ENCODE assay signal across 8 cellular contexts in genomic region chr3:152376351-152377183, GRCh38.
DNase-seq lines count a peak whose midpoint lies in the region; ATAC-seq, FAIRE-seq and TF ChIP-seq lines count a peak whose summit lies in the region.

No MANE protein-coding gene starts in this region.

- peak; percentile 34; the same call in 1 of the 2 replicates for TF ChIP-seq EP300 in K562 (IDR thresholded peaks at IDR 0.05; ENCODE audit: low read length)

- H3K36me3 ChIP-seq in K562 (ENCODE audit: control insufficient read depth, insufficient read depth, low read length) (peaks cover 28% of the 10 kb centered on the region; the same call in 1 of the 3 replicates), neutrophil (no peaks in the 10 kb centered on the region)

- FAIRE-seq in GM12891 (lab: Jason Lieb, UNC) (peak; percentile 88), K562 (lab: Jason Lieb, UNC) (no peak), HTR-8/SVneo (lab: Jason Lieb, UNC) (no peak)

- peaks cover 11% of the 10 kb centered on the region; the same call in 1 of the 2 replicates for H4K20me1 ChIP-seq in K562 (replicated peaks; ENCODE audit: control insufficient read depth, insufficient read depth, low read length)

- H3K27me3 Mint-ChIP-seq in IgD-negative memory B cell = no peaks in the 10 kb centered on the region

- ATAC-seq in GM21528 (IDR thresholded peaks at IDR 0.05; ENCODE audit: low FRiP score, unreplicated experiment) (peak; percentile 87), K562 (peak; percentile 65)

- no peak overlapping the region; a peak in 1 of 4 replicates for H3K9ac ChIP-seq in K562 (ENCODE audit: insufficient read depth in 1 of 2, low read depth in 2 of 2, low read length in 2 of 2)

- peaks cover 100% of the 10 kb centered on the region for H3K79me2 ChIP-seq in K562 (ENCODE audit: control insufficient read depth, insufficient read depth, low read length)

- no peaks in the 10 kb centered on the region for H3K9me3 ChIP-seq in K562 (replicated peaks; ENCODE audit: control insufficient read depth, insufficient read depth, low read depth, low read length)
- no peaks in the 10 kb centered on the region for H3K9me3 ChIP-seq in neutrophil

- H3K9me3 Mint-ChIP-seq in IgD-negative memory B cell = peaks cover 0 to 3% (median 0%) of the 10 kb centered on the region in 3 donors

- TF ChIP-seq RAD21 in K562 (CRISPR knock-in tag; conservative IDR thresholded peaks at IDR 0.05 in 1 of 2, IDR thresholded peaks at IDR 0.05 in 1 of 2) = no peak; a peak in 1 of 4 replicates

- H3K27me3 ChIP-seq in K562 (ENCODE audit: control insufficient read depth in 2 of 2, insufficient read depth in 2 of 2, low read length in 2 of 2) (no peaks in the 10 kb centered on the region), neutrophil (no peaks in the 10 kb centered on the region)

- H3K4me1 ChIP-seq in K562 (replicated peaks in 1 of 2; ENCODE audit: control insufficient read depth in 2 of 2, insufficient read depth in 2 of 2, low read length in 2 of 2) = peaks cover 3 to 5% of the 10 kb centered on the region in 2 experiments
- peaks cover 75 to 77% of the 10 kb centered on the region in 2 experiments for H3K4me1 ChIP-seq in neutrophil (ENCODE audit: control insufficient read depth in 1 of 2, insufficient read depth in 1 of 2, low read depth in 1 of 2, low read length in 1 of 2)

- no TSS peak for BruUV-seq in K562 (replicated peaks; lab: Mats Ljungman, UMichigan)

- H3K36me3 Mint-ChIP-seq in IgD-negative memory B cell = peaks cover 5% of the 10 kb centered on the region

- no peak overlapping the region for H2AFZ ChIP-seq in K562 (ENCODE audit: low read depth, low read length)

- H3K4me3 ChIP-seq in K562 (no peak overlapping the region; the same call in 1 of the 2 replicates), neutrophil (ENCODE audit: low read depth in 1 of 2, low read length in 1 of 2) (peak overlapping the region; percentile 53 to 61)

- TF ChIP-seq POLR2A in GM12891 (IDR thresholded peaks at IDR 0.05; ENCODE audit: low read depth, low read length) (peak; percentile 98), K562 (conservative IDR thresholded peaks at IDR 0.05) (no peak)

- H3K27ac Mint-ChIP-seq in IgD-negative memory B cell = peak overlapping the region; percentile 70 to 97 (median 81)

- peak overlapping the region; percentile 55 for H3K27ac ChIP-seq in K562 (ENCODE audit: extremely low read depth, low read depth, low read length)
- H3K27ac ChIP-seq in neutrophil = peak overlapping the region; percentile 94

- CTCF ChIA-PET in K562 (lab: Yijun Ruan, JAX; ENCODE audit: low intra/inter-chr PET ratio) = no interaction called here

- TF ChIP-seq CTCF in K562 (IDR thresholded peaks at IDR 0.05 in 2 of 3, conservative IDR thresholded peaks at IDR 0.05 in 1 of 3; ENCODE audit: insufficient read depth in 2 of 3, low read depth in 1 of 3, low read length in 3 of 3) (no peak), neutrophil (IDR thresholded peaks at IDR 0.05) (peak; percentile 15)

- H3K4me3 Mint-ChIP-seq in IgD-negative memory B cell = peak overlapping the region; percentile 18 to 74 (median 54)

- H3K4me2 ChIP-seq in K562 (ENCODE audit: insufficient read depth, low read length) = peak overlapping the region; percentile 59; the same call in 1 of the 2 replicates

- 28% methylated on average over 9 of the region's 9 CpGs for WGBS in K562 (ENCODE audit: insufficient coverage, low coverage, missing lambda C conversion rate)

- no peak for DNase-seq in GM12891 (ENCODE audit: insufficient read length, low spot score)
- DNase-seq in K562 (ENCODE audit: extremely low read depth in 1 of 4, low spot score in 3 of 4) = peak in 1 of 4 experiments; percentile 45
- no peak for DNase-seq in stimulated activated CD4-positive, alpha-beta T cell treated with anti-CD3 and anti-CD28 coated beads, Interleukin-4, amount 100 ng/mL, for 1 hour
- DNase-seq in HTR-8/SVneo (ENCODE audit: insufficient read length, low spot score) = no peak
- DNase-seq in retina = no peak

- in situ Hi-C loops in K562 (cut with MboI) = no loop called here

- POLR2A ChIA-PET in K562 (lab: Yijun Ruan, JAX) = no interaction called here

- intact Hi-C loops in K562 (cut with micrococcal nuclease) = no loop called here

- peaks cover 34 to 60% (median 46%) of the 10 kb centered on the region in 3 donors for H3K4me1 Mint-ChIP-seq in IgD-negative memory B cell

- H3K9me1 ChIP-seq in K562 (ENCODE audit: control insufficient read depth, insufficient read depth, low read length) = peaks cover 4% of the 10 kb centered on the region

TF ChIP-seq in GM12891, 5 proteins besides CTCF, POLR2A, EP300 and RAD21:
- TF ChIP-seq SPI1 (IDR thresholded peaks at IDR 0.05; ENCODE audit: low read depth, low read length) (peak; percentile 100), TAF1 (IDR thresholded peaks at IDR 0.05; ENCODE audit: low read depth, low read length) (peak; percentile 62; the same call in 1 of the 2 replicates), PAX5 (IDR thresholded peaks at IDR 0.05; ENCODE audit: insufficient read depth, low read length, severe bottlenecking) (no peak), POLR2AphosphoS5 (IDR thresholded peaks at IDR 0.05; ENCODE audit: low read depth, low read length) (peak; percentile 96), POU2F2 (IDR thresholded peaks at IDR 0.05; ENCODE audit: low read depth, low read length) (peak; percentile 85)
TF ChIP-seq in GM12891: peak in this region for 4.

TF ChIP-seq in K562, 482 proteins besides CTCF, POLR2A, EP300 and RAD21 (continues in another document):
- peak in 1 of 2 experiments; percentile 45; a peak in 1 of 4 replicates for TF ChIP-seq HDAC1 (IDR thresholded peaks at IDR 0.05)
- no peak for TF ChIP-seq CUX1 (CRISPR knock-in tag; IDR thresholded peaks at IDR 0.05)
- no peak for TF ChIP-seq POLR2AphosphoS2 (IDR thresholded peaks at IDR 0.05; ENCODE audit: low read length)
- TF ChIP-seq KHSRP (IDR thresholded peaks at IDR 0.05) = no peak
- no peak for TF ChIP-seq POLR2B (IDR thresholded peaks at IDR 0.05; ENCODE audit: low read depth, partially characterized antibody)
- TF ChIP-seq TBP (optimal IDR thresholded peaks at IDR 0.05; ENCODE audit: low read depth, low read length) = no peak
- TF ChIP-seq RBM39 (optimal IDR thresholded peaks at IDR 0.05; ENCODE audit: low read depth, low read length) = no peak
- no peak for TF ChIP-seq ZKSCAN1 (IDR thresholded peaks at IDR 0.05; ENCODE audit: low read depth, low read length)
- peak; percentile 39 to 41; a peak in 3 of 4 replicates for TF ChIP-seq NRF1 (conservative IDR thresholded peaks at IDR 0.05 in 1 of 2, IDR thresholded peaks at IDR 0.05 in 1 of 2)
- no peak for TF ChIP-seq KLF10 (CRISPR knock-in tag; IDR thresholded peaks at IDR 0.05)
- TF ChIP-seq BRCA1 (IDR thresholded peaks at IDR 0.05) = no peak
- TF ChIP-seq BRCA1 (CRISPR knock-in tag; IDR thresholded peaks at IDR 0.05) = no peak
- TF ChIP-seq ZHX1 (conservative IDR thresholded peaks at IDR 0.05; ENCODE audit: low read length) = no peak
